Comparison of ENCODE assay signal across 8 cellular contexts in genomic region chr5:63125862-63126261, GRCh38.
A peak's percentile ranks its signal among the peaks of the same experiment; 100 is the strongest.
DNase-seq lines count a peak whose midpoint lies in the region; ATAC-seq and TF ChIP-seq lines count a peak whose summit lies in the region.

No MANE protein-coding gene starts in this region.

- TF ChIP-seq POLR2A in erythroblast (IDR thresholded peaks at IDR 0.05; ENCODE audit: low read length) (no peak), testis (IDR thresholded peaks at IDR 0.05) (no peak)

- H3K4me1 ChIP-seq in testis, result no peaks in the 10 kb centered on the region

- H3K27me3 ChIP-seq in testis, result no peaks in the 10 kb centered on the region

- H3K27ac Mint-ChIP-seq in stimulated activated memory B cell treated with anti-CD40 and anti-IgM and Interleukin-4, amounts not matched to agents 10 μg/mL and 1 μg/mL and 100 μg/mL, for 72 hours, result no peak overlapping the region
- no peak overlapping the region for H3K27ac Mint-ChIP-seq in activated CD4-positive, alpha-beta T cell treated with anti-CD3 and anti-CD28 coated beads, Interleukin-2, amount 10 ng/mL, durations not matched to agents 7 days and 5 days

- POLR2A ChIA-PET in activated CD4-positive, alpha-beta T cell treated with anti-CD3 and anti-CD28 coated beads, Interleukin-2, amount 10 ng/mL, durations not matched to agents 7 days and 5 days (lab: Charles Lee), result no interaction called here

- TF ChIP-seq CTCF in testis (IDR thresholded peaks at IDR 0.05), result peak in 1 of 3 experiments; percentile 37

- 36 to 39% methylated on average over 2 of the region's 2 CpGs for WGBS in testis, 2 donors

- ATAC-seq in GM18858 (IDR thresholded peaks at IDR 0.05; ENCODE audit: unreplicated experiment) (peak; percentile 88), HG02973 (IDR thresholded peaks at IDR 0.05; ENCODE audit: unreplicated experiment) (peak; percentile 80)
- ATAC-seq in stimulated activated memory B cell treated with anti-CD40 and anti-IgM and Interleukin-4, amounts not matched to agents 10 μg/mL and 1 μg/mL and 100 μg/mL, for 72 hours, result peak; percentile 51

- CTCF ChIA-PET in activated CD4-positive, alpha-beta T cell treated with anti-CD3 and anti-CD28 coated beads, Interleukin-2, amount 10 ng/mL, durations not matched to agents 7 days and 5 days (lab: Charles Lee), result no interaction called here

- H3K4me1 Mint-ChIP-seq in stimulated activated memory B cell treated with anti-CD40 and anti-IgM and Interleukin-4, amounts not matched to agents 10 μg/mL and 1 μg/mL and 100 μg/mL, for 72 hours, result no peaks in the 10 kb centered on the region
- no peaks in the 10 kb centered on the region for H3K4me1 Mint-ChIP-seq in activated CD4-positive, alpha-beta T cell treated with anti-CD3 and anti-CD28 coated beads, Interleukin-2, amount 10 ng/mL, durations not matched to agents 7 days and 5 days

- no peaks in the 10 kb centered on the region for H3K36me3 Mint-ChIP-seq in stimulated activated memory B cell treated with anti-CD40 and anti-IgM and Interleukin-4, amounts not matched to agents 10 μg/mL and 1 μg/mL and 100 μg/mL, for 72 hours
- no peaks in the 10 kb centered on the region for H3K36me3 Mint-ChIP-seq in activated CD4-positive, alpha-beta T cell treated with anti-CD3 and anti-CD28 coated beads, Interleukin-2, amount 10 ng/mL, durations not matched to agents 7 days and 5 days (ENCODE audit: low read depth)

- DNase-seq in AML-193 (lab: John Stamatoyannopoulos, UW) (peak; percentile 2 to 13), NCI-H748 treated with DMSO at 0.1 percent for 48 hours (lab: John Stamatoyannopoulos, UW) (peak; percentile 10), erythroblast (lab: John Stamatoyannopoulos, UW) (peak; percentile 1 to 4), testis (no peak)
- DNase-seq in activated CD4-positive, alpha-beta T cell treated with anti-CD3 and anti-CD28 coated beads, Interleukin-2, amount 10 ng/mL, durations not matched to agents 7 days and 5 days, result no peak

- no peak overlapping the region for H3K27ac ChIP-seq in testis

- H3K27me3 Mint-ChIP-seq in stimulated activated memory B cell treated with anti-CD40 and anti-IgM and Interleukin-4, amounts not matched to agents 10 μg/mL and 1 μg/mL and 100 μg/mL, for 72 hours, result no peaks in the 10 kb centered on the region
- H3K27me3 Mint-ChIP-seq in activated CD4-positive, alpha-beta T cell treated with anti-CD3 and anti-CD28 coated beads, Interleukin-2, amount 10 ng/mL, durations not matched to agents 7 days and 5 days, result peaks cover 3% of the 10 kb centered on the region

- no peak overlapping the region for H3K4me3 Mint-ChIP-seq in stimulated activated memory B cell treated with anti-CD40 and anti-IgM and Interleukin-4, amounts not matched to agents 10 μg/mL and 1 μg/mL and 100 μg/mL, for 72 hours
- H3K4me3 Mint-ChIP-seq in activated CD4-positive, alpha-beta T cell treated with anti-CD3 and anti-CD28 coated beads, Interleukin-2, amount 10 ng/mL, durations not matched to agents 7 days and 5 days, result no peak overlapping the region

- intact Hi-C loops in testis (cut with DNase I; ENCODE audit: low total_unique reads), result no loop called here

- H3K36me3 ChIP-seq in testis (ENCODE audit: low read depth, missing control alignments), result no peaks in the 10 kb centered on the region

- H3K9me3 ChIP-seq in testis, result no peaks in the 10 kb centered on the region

- no peaks in the 10 kb centered on the region for H3K9me3 Mint-ChIP-seq in stimulated activated memory B cell treated with anti-CD40 and anti-IgM and Interleukin-4, amounts not matched to agents 10 μg/mL and 1 μg/mL and 100 μg/mL, for 72 hours
- no peaks in the 10 kb centered on the region for H3K9me3 Mint-ChIP-seq in activated CD4-positive, alpha-beta T cell treated with anti-CD3 and anti-CD28 coated beads, Interleukin-2, amount 10 ng/mL, durations not matched to agents 7 days and 5 days

- no peak overlapping the region for H3K4me3 ChIP-seq in testis

Comparison
In these comparisons a context has a peak if more than half of its experiments do, and no peak if none do; other contexts are left out.
1. DNase-seq: peak in AML-193 (2 of 2), NCI-H748 treated with DMSO at 0.1 percent for 48 hours (single experiment) and erythroblast (2 of 2); none in testis (single experiment) and activated CD4-positive, alpha-beta T cell treated with anti-CD3 and anti-CD28 coated beads, Interleukin-2, amount 10 ng/mL, durations not matched to agents 7 days and 5 days (single experiment).
2. Peak in every context shown above with its lines, with median percentiles within 50 percentile points of each other: ATAC-seq.